Comparison of ENCODE assay signal across 9 cellular contexts in the genomic region with DNA sequence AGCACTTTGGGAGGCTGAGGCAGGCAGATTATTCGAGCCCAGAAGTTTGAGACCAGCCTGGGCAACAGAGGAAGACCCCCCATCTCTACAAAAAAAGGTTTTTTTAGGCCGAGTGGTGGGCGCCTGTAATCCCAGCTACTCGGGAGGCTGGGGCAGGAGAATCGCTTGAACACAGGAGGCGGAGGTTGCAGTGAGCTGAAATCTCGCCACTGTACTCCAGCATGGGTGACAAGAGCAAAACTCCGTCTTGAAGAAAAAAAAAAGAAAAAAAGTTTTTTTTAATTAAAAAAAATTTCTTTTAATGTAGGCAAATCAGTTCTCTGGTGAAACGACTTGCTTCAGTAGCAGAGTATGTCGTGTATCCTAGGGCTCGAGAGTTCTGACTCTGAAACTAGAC. TPM values are rescaled to one million over a fixed set of nuclear protein-coding genes. Genes with fewer than 3 reads are reported as not detected.
DNase-seq lines count a peak whose midpoint lies in the region; FAIRE-seq and TF ChIP-seq lines count a peak whose summit lies in the region.
"Had no signal": no experiment of that assay in that cellular context is flagged by ENCODE, and none has a peak within 500 bp of the region (broad histone marks: within the 10 kb centered on the region; RNA-seq: fewer than 3 reads in every experiment).

No MANE protein-coding gene starts in this region.

- H3K79me2 ChIP-seq in keratinocyte (ENCODE audit: control insufficient read depth, insufficient read depth, low read length), result no peaks in the 10 kb centered on the region

- no peaks in the 10 kb centered on the region for H3K27me3 ChIP-seq in keratinocyte (ENCODE audit: control insufficient read depth, extremely low read depth, insufficient read depth, low read length)
- H3K27me3 ChIP-seq in transverse colon, result no peaks in the 10 kb centered on the region

- TF ChIP-seq CTCF in keratinocyte (optimal IDR thresholded peaks at IDR 0.05 in 1 of 3, IDR thresholded peaks at IDR 0.05 in 1 of 3, conservative IDR thresholded peaks at IDR 0.05 in 1 of 3; ENCODE audit: extremely low read depth in 1 of 3, insufficient read depth in 2 of 3, low read length in 3 of 3) (no peak), transverse colon (IDR thresholded peaks at IDR 0.05) (no peak)

- H3K9me3 ChIP-seq in keratinocyte (ENCODE audit: control insufficient read depth, low read depth, low read length), result no peaks in the 10 kb centered on the region
- H3K9me3 ChIP-seq in transverse colon, result no peaks in the 10 kb centered on the region

- intact Hi-C loops in transverse colon (cut with DNase I; ENCODE audit: low total_unique reads), result loop anchor here (1.0 kb wide), 1 partner anchor 45 kb away; no protein-coding TSS in a partner anchor

- TF ChIP-seq EP300 in transverse colon (IDR thresholded peaks at IDR 0.05; ENCODE audit: low read depth), result no peak

- dilution Hi-C loops in keratinocyte (cut with MboI; ENCODE audit: extremely low pct_ligation_motif_present, low sequenced_read_pairs), result no loop called here

- in situ Hi-C loops in transverse colon (cut with MboI; ENCODE audit: low pct_ligation_motif_present in 1 of 4, low pct_unique_long_range_greater_than_20kb in 1 of 4, low sequenced_read_pairs in 3 of 4), result loop anchor here (10.0 to 25.0 kb wide), 5 partner anchors 166 to 866 kb away; a partner anchor contains a TSS

- peak overlapping the region; percentile 79 for H3K9ac ChIP-seq in keratinocyte (ENCODE audit: control insufficient read depth, extremely low read depth, insufficient read depth, low read length)

- DNase-seq in activated naive CD4-positive, alpha-beta T cell treated with Interleukin-2 at 50 U/mL for 16 hours, result no peak
- DNase-seq in keratinocyte (ENCODE audit: low read depth, low spot score) (no peak), transverse colon (no peak), DMS 273 (lab: John Stamatoyannopoulos, UW; ENCODE audit: unreplicated experiment) (no peak), epidermal melanocyte (ENCODE audit: insufficient read length, low spot score) (no peak), NCI-H2227 (lab: John Stamatoyannopoulos, UW; ENCODE audit: unreplicated experiment) (no peak)
- DNase-seq: NCI-H1048 had no signal

- H3K27ac Mint-ChIP-seq in activated naive CD4-positive, alpha-beta T cell treated with anti-CD3 and anti-CD28 coated beads, Interleukin-2, amount 50 U/mL, for 24 hours, result peak overlapping the region; percentile 37
- no peak overlapping the region for H3K27ac Mint-ChIP-seq in activated naive CD8-positive, alpha-beta T cell

- H3K4me3 Mint-ChIP-seq in activated naive CD4-positive, alpha-beta T cell treated with anti-CD3 and anti-CD28 coated beads, Interleukin-2, amount 50 U/mL, for 24 hours, result peak overlapping the region; percentile 58
- peak overlapping the region; percentile 75 for H3K4me3 Mint-ChIP-seq in activated naive CD8-positive, alpha-beta T cell

- H3K36me3 ChIP-seq in keratinocyte (ENCODE audit: control insufficient read depth in 2 of 2, extremely low read depth in 1 of 2, insufficient read depth in 2 of 2, low read length in 2 of 2) (no peaks in the 10 kb centered on the region), transverse colon (no peaks in the 10 kb centered on the region)

- peaks cover 4% of the 10 kb centered on the region for H3K4me1 Mint-ChIP-seq in activated naive CD4-positive, alpha-beta T cell treated with anti-CD3 and anti-CD28 coated beads, Interleukin-2, amount 50 U/mL, for 24 hours
- H3K4me1 Mint-ChIP-seq in activated naive CD8-positive, alpha-beta T cell (ENCODE audit: low read depth), result peaks cover 10% of the 10 kb centered on the region

- peak overlapping the region; percentile 92 for H3K4me2 ChIP-seq in keratinocyte (ENCODE audit: control insufficient read depth, extremely low read depth, insufficient read depth, low read depth, low read length)

- H3K4me3 ChIP-seq in keratinocyte (ENCODE audit: control insufficient read depth in 2 of 3, extremely low read depth in 1 of 3, insufficient read depth in 2 of 3, low read depth in 1 of 3, low read length in 3 of 3), result peak overlapping the region in 2 of 3 experiments; percentile 72 to 76
- peak overlapping the region in 1 of 4 donors; percentile 46 for H3K4me3 ChIP-seq in transverse colon

- H3K27ac ChIP-seq in keratinocyte (ENCODE audit: control insufficient read depth, insufficient read depth, low read length), result peak overlapping the region; percentile 86
- H3K27ac ChIP-seq in transverse colon, result peak overlapping the region; percentile 77 to 89 (median 81)

- H3K27me3 Mint-ChIP-seq in activated naive CD4-positive, alpha-beta T cell treated with anti-CD3 and anti-CD28 coated beads, Interleukin-2, amount 50 U/mL, for 24 hours, result no peaks in the 10 kb centered on the region
- H3K27me3 Mint-ChIP-seq in activated naive CD8-positive, alpha-beta T cell, result no peaks in the 10 kb centered on the region

- H3K9me1 ChIP-seq in keratinocyte (ENCODE audit: control insufficient read depth, extremely low read depth, insufficient read depth, low read length), result no peaks in the 10 kb centered on the region

- H3K4me1 ChIP-seq in keratinocyte (ENCODE audit: control insufficient read depth, extremely low read depth, insufficient read depth, low read length) (peaks cover 39% of the 10 kb centered on the region), transverse colon (peaks cover 6 to 18% (median 13%) of the 10 kb centered on the region in 4 donors)

- H4K20me1 ChIP-seq in keratinocyte (ENCODE audit: control insufficient read depth, extremely low read depth, insufficient read depth, low read length), result no peaks in the 10 kb centered on the region

- no peak for TF ChIP-seq POLR2A in transverse colon (IDR thresholded peaks at IDR 0.05)

- H3K36me3 Mint-ChIP-seq in activated naive CD4-positive, alpha-beta T cell treated with anti-CD3 and anti-CD28 coated beads, Interleukin-2, amount 50 U/mL, for 24 hours, result no peaks in the 10 kb centered on the region
- H3K36me3 Mint-ChIP-seq in activated naive CD8-positive, alpha-beta T cell, result no peaks in the 10 kb centered on the region

- 66 to 83% methylated on average over 11 of the region's 11 CpGs for WGBS in transverse colon (ENCODE audit: low coverage in 1 of 2), 2 donors

- H2AFZ ChIP-seq in keratinocyte (ENCODE audit: control insufficient read depth, low read length), result no peak overlapping the region

- FAIRE-seq in keratinocyte (lab: Jason Lieb, UNC), result no peak

- H3K9me3 Mint-ChIP-seq in activated naive CD4-positive, alpha-beta T cell treated with anti-CD3 and anti-CD28 coated beads, Interleukin-2, amount 50 U/mL, for 24 hours, result no peaks in the 10 kb centered on the region
- no peaks in the 10 kb centered on the region for H3K9me3 Mint-ChIP-seq in activated naive CD8-positive, alpha-beta T cell (ENCODE audit: low read depth)

RNA-seq across cellular contexts. Expression of a gene that starts 10.9 kb away (rescaled TPM):
- polyA plus RNA-seq in keratinocyte, result 2.0 to 3.5 TPM (median 2.4 TPM) in 3 replicates
- 1.6 TPM for polyA plus RNA-seq in keratinocyte (2011; ENCODE audit: low read depth)
- 1.6 and 2.9 TPM in 2 replicates for polyA plus RNA-seq in keratinocyte (2011; cell fraction: cytosol; rRNA removed)
- 3.9 and 4.7 TPM in 2 replicates for polyA plus RNA-seq in keratinocyte (2011; cell fraction: nucleus; rRNA removed)
- polyA plus RNA-seq in keratinocyte (2012; ENCODE audit: low replicate concordance), result 2.1 and 6.1 TPM in 2 replicates
- 2.4 to 3.8 TPM (median 2.4 TPM) in 3 replicates for polyA minus RNA-seq in keratinocyte
- polyA minus RNA-seq in keratinocyte (2011; cell fraction: cytosol; rRNA and poly(A)+ RNA removed), result 3.5 TPM
- polyA minus RNA-seq in keratinocyte (2011; cell fraction: nucleus; rRNA and poly(A)+ RNA removed), result 1.8 and 2.1 TPM in 2 replicates
- total RNA-seq in transverse colon, result 10 to 100 TPM in 3 of 4 donors, 1 to 10 TPM in 1; 7.0 to 31.8 (median 29.6) TPM

RNA-seq across cellular contexts. Expression of a gene that starts 14.5 kb away (rescaled TPM):
- polyA plus RNA-seq in keratinocyte, result 0.34 to 0.55 TPM (median 0.50 TPM) in 3 replicates
- polyA plus RNA-seq in keratinocyte (2011; ENCODE audit: low read depth), result 1.2 TPM
- 0.19 and 0.44 TPM in 2 replicates for polyA plus RNA-seq in keratinocyte (2011; cell fraction: cytosol; rRNA removed)
- 3.5 and 5.4 TPM in 2 replicates for polyA plus RNA-seq in keratinocyte (2011; cell fraction: nucleus; rRNA removed)
- polyA plus RNA-seq in keratinocyte (2012; ENCODE audit: low replicate concordance), result 0.29 and 0.63 TPM in 2 replicates
- polyA minus RNA-seq in keratinocyte, result 0.63 to 3.0 TPM (median 0.70 TPM) in 3 replicates
- polyA minus RNA-seq in keratinocyte (2011; cell fraction: cytosol; rRNA and poly(A)+ RNA removed), result 0.38 TPM
- polyA minus RNA-seq in keratinocyte (2011; cell fraction: nucleus; rRNA and poly(A)+ RNA removed), result 0.42 and 1.4 TPM in 2 replicates
- 1 to 10 TPM in 1 of 4 donors, under 1 TPM in 1, not detected in 2; 0.41 to 1.3 TPM for total RNA-seq in transverse colon

RNA-seq across cellular contexts. Expression of a gene that starts 37.4 kb away (rescaled TPM):
- 43.6 to 51.1 TPM (median 48.3 TPM) in 3 replicates for polyA plus RNA-seq in keratinocyte
- 139 TPM for polyA plus RNA-seq in keratinocyte (2011; ENCODE audit: low read depth)
- polyA plus RNA-seq in keratinocyte (2011; cell fraction: cytosol; rRNA removed), result 33.8 and 46.2 TPM in 2 replicates
- polyA plus RNA-seq in keratinocyte (2011; cell fraction: nucleus; rRNA removed), result 96.7 and 114 TPM in 2 replicates
- polyA plus RNA-seq in keratinocyte (2012; ENCODE audit: low replicate concordance), result 59.5 and 62.0 TPM in 2 replicates
- 33.7 to 63.9 TPM (median 36.5 TPM) in 3 replicates for polyA minus RNA-seq in keratinocyte
- polyA minus RNA-seq in keratinocyte (2011; cell fraction: cytosol; rRNA and poly(A)+ RNA removed), result 46.0 TPM
- polyA minus RNA-seq in keratinocyte (2011; cell fraction: nucleus; rRNA and poly(A)+ RNA removed), result 18.5 and 24.1 TPM in 2 replicates
- 100 to 1,000 TPM in 2 of 4 donors, 10 to 100 TPM in 2; 50.8 to 163 (median 79.7) TPM for total RNA-seq in transverse colon

RNA-seq across cellular contexts. Expression of a gene that starts 38.4 kb away (rescaled TPM):
- 0.94 to 3.7 TPM (median 1.1 TPM) in 3 replicates for polyA plus RNA-seq in keratinocyte
- 3.0 TPM for polyA plus RNA-seq in keratinocyte (2011; ENCODE audit: low read depth)
- polyA plus RNA-seq in keratinocyte (2011; cell fraction: cytosol; rRNA removed), result 1.4 and 2.1 TPM in 2 replicates
- 8.9 and 11.2 TPM in 2 replicates for polyA plus RNA-seq in keratinocyte (2011; cell fraction: nucleus; rRNA removed)
- 4.7 and 10.9 TPM in 2 replicates for polyA plus RNA-seq in keratinocyte (2012; ENCODE audit: low replicate concordance)
- polyA minus RNA-seq in keratinocyte, result 1.5 to 17.4 TPM (median 2.2 TPM) in 3 replicates
- 2.5 TPM for polyA minus RNA-seq in keratinocyte (2011; cell fraction: cytosol; rRNA and poly(A)+ RNA removed)
- polyA minus RNA-seq in keratinocyte (2011; cell fraction: nucleus; rRNA and poly(A)+ RNA removed), result 3.7 and 5.2 TPM in 2 replicates
- total RNA-seq in transverse colon, result 10 to 100 TPM in 3 of 4 donors, 1 to 10 TPM in 1; 5.3 to 37.0 (median 10.8) TPM

RNA-seq across cellular contexts. Expression of a gene that starts 47.1 kb away (rescaled TPM):
- polyA plus RNA-seq in keratinocyte, result 8.1 to 12.7 TPM (median 10.8 TPM) in 3 replicates
- polyA plus RNA-seq in keratinocyte (2011; ENCODE audit: low read depth), result 2.3 TPM
- 10.3 and 13.2 TPM in 2 replicates for polyA plus RNA-seq in keratinocyte (2011; cell fraction: cytosol; rRNA removed)
- 16.6 and 23.6 TPM in 2 replicates for polyA plus RNA-seq in keratinocyte (2011; cell fraction: nucleus; rRNA removed)
- polyA plus RNA-seq in keratinocyte (2012; ENCODE audit: low replicate concordance), result 8.0 and 11.6 TPM in 2 replicates
- polyA minus RNA-seq in keratinocyte, result 11.8 to 14.7 TPM (median 13.6 TPM) in 3 replicates
- polyA minus RNA-seq in keratinocyte (2011; cell fraction: cytosol; rRNA and poly(A)+ RNA removed), result 10.6 TPM
- polyA minus RNA-seq in keratinocyte (2011; cell fraction: nucleus; rRNA and poly(A)+ RNA removed), result 12.5 and 14.9 TPM in 2 replicates
- 10 to 100 TPM; 24.8 to 45.6 (median 31.3) TPM for total RNA-seq in transverse colon
